In the genomic region with DNA sequence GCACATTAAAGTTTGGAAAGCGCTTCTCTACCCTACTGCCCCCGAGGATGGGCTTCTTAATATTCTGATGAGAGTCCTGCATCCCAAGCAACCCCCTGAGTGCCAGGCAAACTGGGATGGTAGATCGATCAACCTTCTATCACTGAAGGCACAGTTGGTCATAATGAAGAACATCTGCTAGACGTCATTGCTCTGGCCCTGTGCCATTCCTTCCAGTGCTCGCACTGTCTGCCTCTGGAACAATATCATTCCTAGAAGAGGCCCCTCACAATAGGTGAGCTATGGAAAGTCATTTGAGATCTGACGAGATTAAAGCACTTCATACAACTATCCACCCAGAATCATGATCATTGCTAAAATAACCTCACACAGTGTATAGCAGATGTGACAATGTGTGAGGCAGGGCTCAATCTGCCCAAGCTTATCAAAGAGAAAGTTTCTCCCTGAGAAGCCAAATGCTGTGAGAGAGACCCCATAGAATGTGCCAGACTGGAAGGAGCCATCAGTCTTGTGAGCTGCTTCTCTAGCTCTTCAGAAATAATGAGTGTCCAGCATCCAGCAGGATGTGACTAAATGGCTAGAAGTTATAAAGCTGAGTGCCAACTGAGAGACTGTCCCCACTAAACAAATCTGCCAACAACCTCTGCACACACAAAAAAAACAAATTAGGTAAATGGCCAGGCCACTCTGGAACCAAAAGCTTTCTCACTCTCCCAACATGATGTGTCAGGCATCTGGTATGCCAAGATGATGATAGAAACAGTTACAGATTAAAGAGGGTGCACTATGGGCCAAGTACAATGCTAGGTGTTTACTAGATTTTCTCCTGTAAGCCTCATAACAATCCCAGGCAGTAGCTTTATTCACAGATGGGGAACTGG, we compare ENCODE assay signal across 19 cellular contexts.
A peak's percentile ranks its signal among the peaks of the same experiment; 100 is the strongest.
DNase-seq lines count a peak whose midpoint lies in the region; ATAC-seq and TF ChIP-seq lines count a peak whose summit lies in the region.
"Had no signal": no experiment of that assay in that cellular context is flagged by ENCODE, and none has a peak within 500 bp of the region (broad histone marks: within the 10 kb centered on the region; RNA-seq: fewer than 3 reads in every experiment).

No MANE protein-coding gene starts in this region.

- no peaks in the 10 kb centered on the region for H3K36me3 ChIP-seq in thyroid gland
- H3K36me3 ChIP-seq: left lung, tibial artery had no signal

- no peaks in the 10 kb centered on the region for H3K9me3 ChIP-seq in thyroid gland

- TF ChIP-seq POLR2A in thyroid gland (IDR thresholded peaks at IDR 0.05) = no peak

- H3K27me3 ChIP-seq in thyroid gland = no peaks in the 10 kb centered on the region
- H3K27me3 ChIP-seq: hepatocyte, left lung, tibial artery had no signal

- ATAC-seq in SK-N-SH treated with all-trans-retinoic acid at 6 μM for 48 hours (peak; percentile 73), GM21825 (IDR thresholded peaks at IDR 0.05; ENCODE audit: unreplicated experiment) (no peak)
- ATAC-seq: K562, left lung, WTC11 had no signal

- WGBS in thyroid gland, 2 donors = 86 to 87% methylated on average over 6 of the region's 6 CpGs

- no peak overlapping the region for H3K27ac ChIP-seq in thyroid gland
- H3K27ac ChIP-seq: C4-2B, hepatocyte, left lung, tibial artery had no signal

- peaks cover 3% of the 10 kb centered on the region in 2 donors for H3K4me1 ChIP-seq in thyroid gland
- H3K4me1 ChIP-seq: left lung, tibial artery had no signal

- DNase-seq in AG08396 (ENCODE audit: low spot score) (peak; percentile 35), ELR (ENCODE audit: low read depth) (peak; percentile 39), foreskin fibroblast (peak; percentile 70 to 77), globus pallidus (ENCODE audit: low spot score) (no peak), thyroid gland (no peak), RKO (ENCODE audit: low spot score) (no peak)
- DNase-seq: activated naive CD4-positive, alpha-beta T cell treated with anti-CD3 and anti-CD28 coated beads for 36 hours; GF-D8; left lung; NCI-H1417; NCI-H446; stimulated activated CD4-positive, alpha-beta T cell treated with anti-CD3 and anti-CD28 coated beads, Interleukin-2, amount 100 ng/mL, for 24 hours; tibial artery had no signal

- H3K4me3 ChIP-seq in foreskin fibroblast (ENCODE audit: low read depth in 1 of 2, low read length in 2 of 2) (no peak overlapping the region), thyroid gland (replicated peaks in 1 of 3) (no peak overlapping the region)
- H3K4me3 ChIP-seq: hepatocyte, K562, left lung, tibial artery had no signal

- intact Hi-C loops in thyroid gland (cut with DNase I) = no loop called here

- no peak for TF ChIP-seq CTCF in foreskin fibroblast (IDR thresholded peaks at IDR 0.05; ENCODE audit: low read depth, low read length)
- no peak for TF ChIP-seq CTCF in thyroid gland (IDR thresholded peaks at IDR 0.05)

TF ChIP-seq in SK-N-SH treated with all-trans-retinoic acid at 6 μM for 48 hours, 23 proteins besides CTCF, POLR2A, EP300 and RAD21:
- TF ChIP-seq ZNF8 (CRISPR knock-in tag; IDR thresholded peaks at IDR 0.05) (no peak), GLIS3 (CRISPR knock-in tag; IDR thresholded peaks at IDR 0.05) (no peak), CSDC2 (CRISPR knock-in tag; IDR thresholded peaks at IDR 0.05) (no peak), PPARA (CRISPR knock-in tag; IDR thresholded peaks at IDR 0.05; ENCODE audit: borderline replicate concordance) (no peak), BACH2 (CRISPR knock-in tag; IDR thresholded peaks at IDR 0.05; ENCODE audit: borderline replicate concordance) (no peak), RARB (CRISPR knock-in tag; IDR thresholded peaks at IDR 0.05) (no peak)

Comparison
In these comparisons a context has a peak if more than half of its experiments do, and no peak if none do; other contexts are left out.
1. DNase-seq: peak in AG08396 (single experiment), ELR (single experiment) and foreskin fibroblast (2 of 2); none in globus pallidus (single experiment), thyroid gland (0 of 2) and RKO (single experiment).